Comparison of ENCODE assay signal across 8 cellular contexts in the genomic region with DNA sequence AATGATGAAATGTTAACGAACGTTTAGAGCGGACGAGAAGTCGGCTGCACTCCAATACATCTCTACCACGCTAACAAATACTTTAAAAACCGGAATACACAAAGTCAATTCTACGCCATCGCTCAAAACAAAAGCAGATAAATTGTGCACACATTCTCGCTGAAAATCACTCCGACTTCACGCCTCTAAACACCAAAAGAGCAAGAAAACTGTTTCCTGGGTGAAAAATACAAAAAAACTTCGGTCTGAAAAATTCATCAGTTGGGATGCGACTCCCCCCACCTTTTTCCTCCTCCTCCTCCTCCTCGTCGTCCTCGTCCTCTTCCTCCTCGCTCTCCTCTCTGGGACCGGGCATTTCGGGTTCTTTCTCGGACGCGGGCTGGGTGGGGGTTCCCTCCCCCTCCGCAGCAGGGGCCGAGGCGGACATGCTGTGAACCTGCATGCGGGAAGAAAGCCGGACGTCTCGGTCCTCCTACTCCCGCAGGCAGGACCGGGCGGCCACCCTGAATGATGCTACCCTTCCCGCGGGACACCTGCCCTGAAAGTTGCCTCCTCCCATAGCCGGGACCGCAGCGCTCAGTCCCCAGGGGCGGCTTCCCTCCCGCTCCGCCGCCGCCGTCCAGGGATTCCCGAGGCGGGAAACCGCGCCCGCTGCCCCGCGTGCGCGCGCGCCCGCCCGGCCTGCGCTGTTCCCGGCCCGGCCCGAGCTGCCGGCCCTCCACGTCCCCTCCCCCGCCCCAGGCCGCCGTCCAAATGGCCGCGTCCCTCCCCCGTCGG. TPM values are rescaled to one million over a fixed set of nuclear protein-coding genes. Genes with fewer than 3 reads are reported as not detected.
DNase-seq lines count a peak whose midpoint lies in the region; ATAC-seq and TF ChIP-seq lines count a peak whose summit lies in the region.

No MANE protein-coding gene starts in this region.

- TF ChIP-seq CTCF in BE2C (IDR thresholded peaks at IDR 0.05; ENCODE audit: low read depth, low read length), result no peak
- TF ChIP-seq CTCF in Peyer's patch (IDR thresholded peaks at IDR 0.05), result no peak
- no peak for TF ChIP-seq CTCF in psoas muscle (IDR thresholded peaks at IDR 0.05)

- ATAC-seq in GM18907 (IDR thresholded peaks at IDR 0.05; ENCODE audit: unreplicated experiment) (peak; percentile 31), HG03175 (IDR thresholded peaks at IDR 0.05; ENCODE audit: unreplicated experiment) (peak; percentile 19), psoas muscle (peak; percentile 79 to 83 (median 82))

- intact Hi-C loops in psoas muscle (cut with DNase I), result loop anchor here in 1 of 2 donors (5.0 kb wide), 1 partner anchor 39 kb away; no protein-coding TSS in a partner anchor

- H3K4me1 ChIP-seq in BE2C, result no peaks in the 10 kb centered on the region
- H3K4me1 ChIP-seq in Peyer's patch, result peaks cover 0 to 38% (median 11%) of the 10 kb centered on the region in 4 donors
- H3K4me1 ChIP-seq in psoas muscle, result peaks cover 44% of the 10 kb centered on the region

- H3K27me3 ChIP-seq in BE2C (no peaks in the 10 kb centered on the region), Peyer's patch (no peaks in the 10 kb centered on the region), psoas muscle (ENCODE audit: insufficient read depth in 3 of 3, low read length in 2 of 3) (no peaks in the 10 kb centered on the region)

- H3K9me3 ChIP-seq in BE2C, result no peaks in the 10 kb centered on the region
- no peaks in the 10 kb centered on the region for H3K9me3 ChIP-seq in Peyer's patch
- no peaks in the 10 kb centered on the region for H3K9me3 ChIP-seq in psoas muscle

- no peak for TF ChIP-seq POLR2A in Peyer's patch (IDR thresholded peaks at IDR 0.05)

- H3K4me3 ChIP-seq in BE2C (ENCODE audit: low read depth, low read length) (peak overlapping the region; percentile 97), Peyer's patch (peak overlapping the region; percentile 86 to 98 (median 96)), psoas muscle (peak overlapping the region; percentile 88)

- 1 to 3% (median 1%) methylated on average over 43 to 70 of the region's 70 CpGs for WGBS in psoas muscle, 3 donors

- H3K27ac ChIP-seq in Peyer's patch (peak overlapping the region; percentile 95 to 100 (median 99)), psoas muscle (peak overlapping the region; percentile 92)

- DNase-seq in BE2C (peak; percentile 70), Peyer's patch (peak; percentile 35 to 87 (median 72)), astrocyte of the hippocampus (ENCODE audit: low read depth, low spot score) (peak; percentile 87), hippocampal formation (lab: John Stamatoyannopoulos, UW) (peak; percentile 51 to 57), psoas muscle (peak; percentile 79 to 86), NCI-H2107 treated with DMSO at 0.1 percent for 48 hours (lab: John Stamatoyannopoulos, UW; ENCODE audit: unreplicated experiment) (no peak)

- H3K36me3 ChIP-seq in BE2C (peaks cover 42% of the 10 kb centered on the region), Peyer's patch (no peaks in the 10 kb centered on the region), psoas muscle (ENCODE audit: insufficient read depth in 1 of 2, low read depth in 1 of 2) (peaks cover 0 to 3% of the 10 kb centered on the region in 2 donors)

RNA-seq across cellular contexts. Expression of a gene that starts 0.6 kb away (rescaled TPM):
- 37.0 TPM for polyA plus RNA-seq in BE2C (2012; ENCODE audit: insufficient read depth, insufficient read length, low read depth)
- total RNA-seq in Peyer's patch, result 100 to 1,000 TPM in 3 of 4 donors, 10 to 100 TPM in 1; 93.1 to 140 (median 127) TPM
- 10 to 100 TPM; 65.0 to 91.0 (median 69.2) TPM for total RNA-seq in psoas muscle
- 10 to 100 TPM; 28.7 to 66.1 (median 44.3) TPM for polyA plus RNA-seq in psoas muscle

Comparison
In these comparisons a context has a peak if more than half of its experiments do, and no peak if none do; other contexts are left out.
1. ATAC-seq: peak in every context shown above with its lines; median percentile 82 in psoas muscle; 31 in GM18907; 19 in HG03175.